ENCODE assay signal across 1 cellular context in the genomic region with DNA sequence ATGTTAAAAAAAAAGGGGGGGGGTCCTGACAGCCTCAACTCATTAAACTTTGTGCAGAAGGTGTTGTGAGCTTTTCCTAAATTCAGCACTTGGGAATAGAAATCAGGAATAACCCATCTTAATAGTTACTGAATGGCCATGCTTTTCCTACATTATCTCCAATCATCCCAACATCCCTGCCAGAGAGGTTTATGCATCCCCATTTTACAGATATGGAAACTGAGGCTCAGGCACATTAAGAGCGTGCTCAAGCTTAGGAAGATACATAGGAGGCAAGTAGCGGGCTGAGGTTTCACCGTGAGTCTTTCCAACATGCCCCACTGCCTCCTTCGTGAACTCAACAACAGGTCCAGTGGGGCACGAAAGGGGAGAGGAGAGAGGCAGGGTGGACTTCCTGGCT.
TF ChIP-seq lines count a peak whose summit lies in the region.

No MANE protein-coding gene starts in this region.

TF ChIP-seq in GM23338, 12 proteins besides CTCF, POLR2A, EP300 and RAD21 (continued from another document):
- no peak for TF ChIP-seq NANOG (IDR thresholded peaks at IDR 0.05; ENCODE audit: borderline replicate concordance)
- no peak for TF ChIP-seq STAT1 (IDR thresholded peaks at IDR 0.05; ENCODE audit: unreplicated experiment)
